9 cellular contexts compared by ENCODE assay signal in the genomic region with DNA sequence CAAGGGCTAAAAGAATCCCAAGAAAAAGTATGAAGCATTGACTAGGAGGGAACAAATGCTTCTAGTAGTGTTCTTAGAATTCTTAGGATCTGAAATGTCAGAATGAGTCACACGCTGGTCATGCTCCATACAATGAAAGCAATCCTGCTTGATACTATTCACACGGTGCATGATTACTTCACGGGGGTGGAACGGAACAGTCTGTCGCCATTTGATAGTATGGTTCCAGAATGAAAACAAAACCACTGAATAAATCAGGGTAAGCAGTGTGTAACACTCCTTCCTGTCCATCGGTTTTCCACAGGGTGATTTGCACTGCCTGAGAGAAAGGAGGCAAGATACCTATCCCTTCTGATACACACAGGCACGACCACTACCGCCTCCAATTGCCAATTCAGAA. TPM values are rescaled to one million over a fixed set of nuclear protein-coding genes. Genes with fewer than 3 reads are reported as not detected.
DNase-seq lines count a peak whose midpoint lies in the region; ATAC-seq and TF ChIP-seq lines count a peak whose summit lies in the region.
"Had no signal": no experiment of that assay in that cellular context is flagged by ENCODE, and none has a peak within 500 bp of the region (broad histone marks: within the 10 kb centered on the region; RNA-seq: fewer than 3 reads in every experiment).

No MANE protein-coding gene starts in this region.

- in situ Hi-C loops in GM23248 (cut with MboI) = no loop called here

- WGBS in GM23248 (ENCODE audit: low coverage in 1 of 2, low lambda C conversion rate in 2 of 2, missing lambda C conversion rate in 2 of 2), 2 experiments = 20% methylated on average over 8 of the region's 8 CpGs

- H3K27me3 ChIP-seq in GM23248 (replicated peaks; ENCODE audit: insufficient read depth) = no peaks in the 10 kb centered on the region

- peaks cover 27% of the 10 kb centered on the region for H3K4me1 ChIP-seq in GM23248 (ENCODE audit: insufficient read depth)

- peak; percentile 98 for DNase-seq in GM23248
- peak; percentile 95 for DNase-seq in fibroblast of the aortic adventitia (ENCODE audit: low read depth)
- DNase-seq in retinal pigment epithelial cell (ENCODE audit: low read depth) = peak; percentile 87
- DNase-seq in SK-N-DZ (ENCODE audit: low spot score) = no peak
- DNase-seq in activated effector memory CD4-positive, alpha-beta T cell treated with anti-CD3 and anti-CD28 coated beads, Interleukin-2, amount 50 U/mL, for 16 hours = no peak
- DNase-seq: activated B cell treated with CpG ODN at 0.5 μM for 24 hours had no signal

- H3K4me3 ChIP-seq in GM23248 (peak overlapping the region; percentile 42), fibroblast of the aortic adventitia (ENCODE audit: low read depth, low read length) (no peak overlapping the region), retinal pigment epithelial cell (ENCODE audit: low read length) (no peak overlapping the region)

- H4K20me1 ChIP-seq in GM23248 (ENCODE audit: insufficient read depth) = peaks cover 24% of the 10 kb centered on the region; the same call in 1 of the 2 replicates

- peak overlapping the region; percentile 84 for H3K27ac ChIP-seq in GM23248

- H3F3A ChIP-seq in GM23248 (ENCODE audit: insufficient read depth) = peaks cover 49% of the 10 kb centered on the region

- H3K9me2 ChIP-seq in GM23248 (ENCODE audit: insufficient read depth) = no peaks in the 10 kb centered on the region

- TF ChIP-seq CTCF in fibroblast of the aortic adventitia (IDR thresholded peaks at IDR 0.05; ENCODE audit: insufficient read depth, low read length) (no peak), retinal pigment epithelial cell (conservative IDR thresholded peaks at IDR 0.05; ENCODE audit: low read depth, low read length) (no peak)

- peaks cover 28% of the 10 kb centered on the region for H3K36me3 ChIP-seq in GM23248 (ENCODE audit: low read depth)

- H2AFZ ChIP-seq in GM23248 = no peak overlapping the region

- H3K4me2 ChIP-seq in GM23248 (ENCODE audit: unreplicated experiment) = peak overlapping the region; percentile 59

- no peaks in the 10 kb centered on the region for H3K9me3 ChIP-seq in GM23248 (ENCODE audit: low read depth)

- H3K79me2 ChIP-seq in GM23248 (ENCODE audit: insufficient read depth) = peaks cover 92% of the 10 kb centered on the region

- ATAC-seq in SK-N-SH treated with all-trans-retinoic acid at 6 μM for 48 hours (peak; percentile 95), GM18858 (IDR thresholded peaks at IDR 0.05; ENCODE audit: unreplicated experiment) (no peak), HG03432 (IDR thresholded peaks at IDR 0.05; ENCODE audit: unreplicated experiment) (no peak)

- H3K9ac ChIP-seq in GM23248 = peak overlapping the region; percentile 45

TF ChIP-seq in SK-N-SH treated with all-trans-retinoic acid at 6 μM for 48 hours, 23 proteins besides CTCF, POLR2A, EP300 and RAD21:
- no peak for TF ChIP-seq RARB (CRISPR knock-in tag; IDR thresholded peaks at IDR 0.05)
- TF ChIP-seq ZC3H10 (CRISPR knock-in tag; IDR thresholded peaks at IDR 0.05) = no peak
- no peak for TF ChIP-seq ZFP30 (CRISPR knock-in tag; IDR thresholded peaks at IDR 0.05)
- no peak for TF ChIP-seq ISL1 (CRISPR knock-in tag; IDR thresholded peaks at IDR 0.05)
- TF ChIP-seq ZNF565 (CRISPR knock-in tag; conservative IDR thresholded peaks at IDR 0.05; ENCODE audit: low read depth) = no peak
- no peak for TF ChIP-seq TCF4 (CRISPR knock-in tag; IDR thresholded peaks at IDR 0.05; ENCODE audit: borderline replicate concordance)
- no peak for TF ChIP-seq BACH2 (CRISPR knock-in tag; IDR thresholded peaks at IDR 0.05; ENCODE audit: borderline replicate concordance)
- TF ChIP-seq, protein P1, sequence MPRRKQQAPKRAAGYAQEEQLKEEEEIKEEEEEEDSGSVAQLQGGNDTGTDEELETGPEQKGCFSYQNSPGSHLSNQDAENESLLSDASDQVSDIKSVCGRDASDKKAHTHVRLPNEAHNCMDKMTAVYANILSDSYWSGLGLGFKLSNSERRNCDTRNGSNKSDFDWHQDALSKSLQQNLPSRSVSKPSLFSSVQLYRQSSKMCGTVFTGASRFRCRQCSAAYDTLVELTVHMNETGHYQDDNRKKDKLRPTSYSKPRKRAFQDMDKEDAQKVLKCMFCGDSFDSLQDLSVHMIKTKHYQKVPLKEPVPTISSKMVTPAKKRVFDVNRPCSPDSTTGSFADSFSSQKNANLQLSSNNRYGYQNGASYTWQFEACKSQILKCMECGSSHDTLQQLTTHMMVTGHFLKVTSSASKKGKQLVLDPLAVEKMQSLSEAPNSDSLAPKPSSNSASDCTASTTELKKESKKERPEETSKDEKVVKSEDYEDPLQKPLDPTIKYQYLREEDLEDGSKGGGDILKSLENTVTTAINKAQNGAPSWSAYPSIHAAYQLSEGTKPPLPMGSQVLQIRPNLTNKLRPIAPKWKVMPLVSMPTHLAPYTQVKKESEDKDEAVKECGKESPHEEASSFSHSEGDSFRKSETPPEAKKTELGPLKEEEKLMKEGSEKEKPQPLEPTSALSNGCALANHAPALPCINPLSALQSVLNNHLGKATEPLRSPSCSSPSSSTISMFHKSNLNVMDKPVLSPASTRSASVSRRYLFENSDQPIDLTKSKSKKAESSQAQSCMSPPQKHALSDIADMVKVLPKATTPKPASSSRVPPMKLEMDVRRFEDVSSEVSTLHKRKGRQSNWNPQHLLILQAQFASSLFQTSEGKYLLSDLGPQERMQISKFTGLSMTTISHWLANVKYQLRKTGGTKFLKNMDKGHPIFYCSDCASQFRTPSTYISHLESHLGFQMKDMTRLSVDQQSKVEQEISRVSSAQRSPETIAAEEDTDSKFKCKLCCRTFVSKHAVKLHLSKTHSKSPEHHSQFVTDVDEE (CRISPR knock-in tag; IDR thresholded peaks at IDR 0.05) = no peak
- TF ChIP-seq, protein P2, sequence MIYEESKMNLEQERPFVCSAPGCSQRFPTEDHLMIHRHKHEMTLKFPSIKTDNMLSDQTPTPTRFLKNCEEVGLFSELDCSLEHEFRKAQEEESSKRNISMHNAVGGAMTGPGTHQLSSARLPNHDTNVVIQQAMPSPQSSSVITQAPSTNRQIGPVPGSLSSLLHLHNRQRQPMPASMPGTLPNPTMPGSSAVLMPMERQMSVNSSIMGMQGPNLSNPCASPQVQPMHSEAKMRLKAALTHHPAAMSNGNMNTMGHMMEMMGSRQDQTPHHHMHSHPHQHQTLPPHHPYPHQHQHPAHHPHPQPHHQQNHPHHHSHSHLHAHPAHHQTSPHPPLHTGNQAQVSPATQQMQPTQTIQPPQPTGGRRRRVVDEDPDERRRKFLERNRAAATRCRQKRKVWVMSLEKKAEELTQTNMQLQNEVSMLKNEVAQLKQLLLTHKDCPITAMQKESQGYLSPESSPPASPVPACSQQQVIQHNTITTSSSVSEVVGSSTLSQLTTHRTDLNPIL (CRISPR knock-in tag; IDR thresholded peaks at IDR 0.05; ENCODE audit: low read depth) = no peak
- TF ChIP-seq, protein P3, sequence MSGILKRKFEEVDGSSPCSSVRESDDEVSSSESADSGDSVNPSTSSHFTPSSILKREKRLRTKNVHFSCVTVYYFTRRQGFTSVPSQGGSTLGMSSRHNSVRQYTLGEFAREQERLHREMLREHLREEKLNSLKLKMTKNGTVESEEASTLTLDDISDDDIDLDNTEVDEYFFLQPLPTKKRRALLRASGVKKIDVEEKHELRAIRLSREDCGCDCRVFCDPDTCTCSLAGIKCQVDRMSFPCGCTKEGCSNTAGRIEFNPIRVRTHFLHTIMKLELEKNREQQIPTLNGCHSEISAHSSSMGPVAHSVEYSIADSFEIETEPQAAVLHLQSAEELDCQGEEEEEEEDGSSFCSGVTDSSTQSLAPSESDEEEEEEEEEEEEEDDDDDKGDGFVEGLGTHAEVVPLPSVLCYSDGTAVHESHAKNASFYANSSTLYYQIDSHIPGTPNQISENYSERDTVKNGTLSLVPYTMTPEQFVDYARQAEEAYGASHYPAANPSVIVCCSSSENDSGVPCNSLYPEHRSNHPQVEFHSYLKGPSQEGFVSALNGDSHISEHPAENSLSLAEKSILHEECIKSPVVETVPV (CRISPR knock-in tag; IDR thresholded peaks at IDR 0.05) = no peak
- TF ChIP-seq ZNF8 (CRISPR knock-in tag; IDR thresholded peaks at IDR 0.05) = no peak
- TF ChIP-seq CSDC2 (CRISPR knock-in tag; IDR thresholded peaks at IDR 0.05) = no peak
- TF ChIP-seq, protein P4, sequence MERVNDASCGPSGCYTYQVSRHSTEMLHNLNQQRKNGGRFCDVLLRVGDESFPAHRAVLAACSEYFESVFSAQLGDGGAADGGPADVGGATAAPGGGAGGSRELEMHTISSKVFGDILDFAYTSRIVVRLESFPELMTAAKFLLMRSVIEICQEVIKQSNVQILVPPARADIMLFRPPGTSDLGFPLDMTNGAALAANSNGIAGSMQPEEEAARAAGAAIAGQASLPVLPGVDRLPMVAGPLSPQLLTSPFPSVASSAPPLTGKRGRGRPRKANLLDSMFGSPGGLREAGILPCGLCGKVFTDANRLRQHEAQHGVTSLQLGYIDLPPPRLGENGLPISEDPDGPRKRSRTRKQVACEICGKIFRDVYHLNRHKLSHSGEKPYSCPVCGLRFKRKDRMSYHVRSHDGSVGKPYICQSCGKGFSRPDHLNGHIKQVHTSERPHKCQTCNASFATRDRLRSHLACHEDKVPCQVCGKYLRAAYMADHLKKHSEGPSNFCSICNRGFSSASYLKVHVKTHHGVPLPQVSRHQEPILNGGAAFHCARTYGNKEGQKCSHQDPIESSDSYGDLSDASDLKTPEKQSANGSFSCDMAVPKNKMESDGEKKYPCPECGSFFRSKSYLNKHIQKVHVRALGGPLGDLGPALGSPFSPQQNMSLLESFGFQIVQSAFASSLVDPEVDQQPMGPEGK (CRISPR knock-in tag; IDR thresholded peaks at IDR 0.05; ENCODE audit: borderline replicate concordance) = no peak
- TF ChIP-seq ESRRG (CRISPR knock-in tag; IDR thresholded peaks at IDR 0.05) = no peak
- no peak for TF ChIP-seq TOX (CRISPR knock-in tag; IDR thresholded peaks at IDR 0.05; ENCODE audit: borderline replicate concordance)
- no peak for TF ChIP-seq GLIS3 (CRISPR knock-in tag; IDR thresholded peaks at IDR 0.05)

RNA-seq across cellular contexts. Expression of a gene that starts 22.9 kb away (rescaled TPM):
- 255 and 287 TPM in 2 replicates for total RNA-seq in GM23248 (2014; rRNA removed; shearing (Covaris generic))
- 599 and 605 TPM in 2 replicates for polyA plus RNA-seq in GM23248 (2016; fragmentation: Nextera tagmentation; extraction: Ambion mirVana)
- 628 and 1,755 TPM in 2 replicates for total RNA-seq in fibroblast of the aortic adventitia (ENCODE audit: low replicate concordance)
- 655 and 809 TPM in 2 replicates for polyA plus RNA-seq in SK-N-DZ (2014; cell fraction: cytosol; rRNA removed)
- 346 and 460 TPM in 2 replicates for polyA plus RNA-seq in SK-N-DZ (2014; cell fraction: nucleus; rRNA removed)

RNA-seq across cellular contexts. Expression of a gene that starts 33.1 kb away (rescaled TPM):
- 113 and 117 TPM in 2 replicates for total RNA-seq in GM23248 (2014; rRNA removed; shearing (Covaris generic))
- 86.0 and 93.6 TPM in 2 replicates for polyA plus RNA-seq in GM23248 (2016; fragmentation: Nextera tagmentation; extraction: Ambion mirVana)
- total RNA-seq in fibroblast of the aortic adventitia (ENCODE audit: low replicate concordance) = 70.0 and 106 TPM in 2 replicates
- polyA plus RNA-seq in SK-N-DZ (2014; cell fraction: cytosol; rRNA removed) = 63.1 and 68.9 TPM in 2 replicates
- 13.0 and 14.7 TPM in 2 replicates for polyA plus RNA-seq in SK-N-DZ (2014; cell fraction: nucleus; rRNA removed)

Comparison
In these comparisons a context has a peak if more than half of its experiments do, and no peak if none do; other contexts are left out.
1. DNase-seq: peak in GM23248 (single experiment), fibroblast of the aortic adventitia (single experiment) and retinal pigment epithelial cell (single experiment); none in SK-N-DZ (single experiment) and activated effector memory CD4-positive, alpha-beta T cell treated with anti-CD3 and anti-CD28 coated beads, Interleukin-2, amount 50 U/mL, for 16 hours (single experiment).